Comparison of ENCODE assay signal across 21 cellular contexts in genomic region chr3:180073561-180073960, GRCh38. TPM values are rescaled to one million over a fixed set of nuclear protein-coding genes. Genes with fewer than 3 reads are reported as not detected.
DNase-seq lines count a peak whose midpoint lies in the region; ATAC-seq, FAIRE-seq and TF ChIP-seq lines count a peak whose summit lies in the region.
"Had no signal": no experiment of that assay in that cellular context is flagged by ENCODE, and none has a peak within 500 bp of the region (broad histone marks: within the 10 kb centered on the region; RNA-seq: fewer than 3 reads in every experiment).

No MANE protein-coding gene starts in this region.

- H3K9me3 ChIP-seq in astrocyte (ENCODE audit: insufficient read depth, low read depth, low read length) (no peaks in the 10 kb centered on the region), aorta (ENCODE audit: control insufficient read depth, low read length) (no peaks in the 10 kb centered on the region), vagina (no peaks in the 10 kb centered on the region)
- H3K9me3 ChIP-seq: SJSA1 had no signal

- no peak overlapping the region for H2AFZ ChIP-seq in astrocyte (ENCODE audit: low read depth, low read length)

- H3K36me3 Mint-ChIP-seq in HFFc6 (ENCODE audit: low read depth), result peaks cover 7% of the 10 kb centered on the region; the same call in 1 of the 2 replicates
- no peaks in the 10 kb centered on the region for H3K36me3 Mint-ChIP-seq in astrocyte (ENCODE audit: low read depth, unreplicated experiment)
- H3K36me3 Mint-ChIP-seq: CD4-positive, CD25-positive, alpha-beta regulatory T cell had no signal

- no peak overlapping the region for H3K9ac ChIP-seq in astrocyte (ENCODE audit: low read length)

- TF ChIP-seq CTCF in HFFc6 (IDR thresholded peaks at IDR 0.05) (no peak), astrocyte (IDR thresholded peaks at IDR 0.05; ENCODE audit: insufficient read depth, low read depth, low read length) (no peak), fibroblast of mammary gland (conservative IDR thresholded peaks at IDR 0.05; ENCODE audit: control insufficient read depth, insufficient read depth, low read depth, low read length) (no peak), vagina (IDR thresholded peaks at IDR 0.05) (no peak)

- H3K79me2 ChIP-seq in astrocyte (ENCODE audit: insufficient read depth, low read length), result no peaks in the 10 kb centered on the region

- H3K4me3 Mint-ChIP-seq in HFFc6 (no peak overlapping the region), astrocyte (ENCODE audit: unreplicated experiment) (no peak overlapping the region)
- H3K4me3 Mint-ChIP-seq: CD4-positive, CD25-positive, alpha-beta regulatory T cell had no signal

- H3K27me3 ChIP-seq in astrocyte (ENCODE audit: insufficient read depth, low read length), result no peaks in the 10 kb centered on the region
- H3K27me3 ChIP-seq in aorta (ENCODE audit: control insufficient read depth in 1 of 2, insufficient read depth in 2 of 2, low read length in 1 of 2), result no peaks in the 10 kb centered on the region
- no peaks in the 10 kb centered on the region for H3K27me3 ChIP-seq in vagina
- H3K27me3 ChIP-seq: SJSA1 had no signal

- no peak overlapping the region for H3K27ac ChIP-seq in astrocyte (ENCODE audit: low read depth, low read length)
- H3K27ac ChIP-seq in aorta (ENCODE audit: low read depth in 1 of 2, low read length in 2 of 2), result no peak overlapping the region
- no peak overlapping the region for H3K27ac ChIP-seq in vagina
- H3K27ac ChIP-seq: SJSA1 had no signal

- H4K20me1 ChIP-seq in astrocyte (ENCODE audit: insufficient read depth, low read length), result no peaks in the 10 kb centered on the region

- DNase-seq in HFFc6 (peak; percentile 14), astrocyte (ENCODE audit: low read depth) (peak; percentile 13), fibroblast of mammary gland (ENCODE audit: low read depth) (peak; percentile 42), aorta (no peak), urothelium cell line (ENCODE audit: low spot score) (no peak), vagina (ENCODE audit: extremely low spot score in 2 of 2) (no peak)
- DNase-seq: CD4-positive, CD25-positive, alpha-beta regulatory T cell; EL; NCI-H1092 treated with DMSO at 0.1 percent for 48 hours; NCI-H1436 treated with DMSO at 0.1 percent for 48 hours; NCI-H2029; NCI-H226; NCI-H524 treated with DMSO at 0.1 percent for 48 hours; NCI-H82 had no signal

- TF ChIP-seq POLR2A in vagina (IDR thresholded peaks at IDR 0.05), result no peak

- no peak overlapping the region for H3K4me2 ChIP-seq in astrocyte (ENCODE audit: low read length)

- H3K27me3 Mint-ChIP-seq in HFFc6 (ENCODE audit: insufficient read depth) (no peaks in the 10 kb centered on the region), astrocyte (ENCODE audit: low read depth, unreplicated experiment) (no peaks in the 10 kb centered on the region)
- H3K27me3 Mint-ChIP-seq: CD4-positive, CD25-positive, alpha-beta regulatory T cell had no signal

- ATAC-seq in aorta (ENCODE audit: low FRiP score) (peak; percentile 28), HG03571 (IDR thresholded peaks at IDR 0.05; ENCODE audit: unreplicated experiment) (no peak)
- ATAC-seq: HCT116, Right ventricle myocardium inferior had no signal

- H3K4me3 ChIP-seq in astrocyte (ENCODE audit: insufficient read depth, low read depth, low read length), result no peak overlapping the region
- no peak overlapping the region for H3K4me3 ChIP-seq in fibroblast of mammary gland (ENCODE audit: control insufficient read depth, low read depth, low read length)
- H3K4me3 ChIP-seq in aorta (ENCODE audit: low read length in 2 of 2), result no peak overlapping the region
- H3K4me3 ChIP-seq in vagina, result no peak overlapping the region
- H3K4me3 ChIP-seq: SJSA1 had no signal

- H3K36me3 ChIP-seq in astrocyte (ENCODE audit: insufficient read depth, low read length) (no peaks in the 10 kb centered on the region), aorta (ENCODE audit: control insufficient read depth in 1 of 2, insufficient read depth in 2 of 2, low read length in 1 of 2) (no peaks in the 10 kb centered on the region), vagina (no peaks in the 10 kb centered on the region)
- H3K36me3 ChIP-seq: SJSA1 had no signal

- H3K9me3 Mint-ChIP-seq in HFFc6 (no peaks in the 10 kb centered on the region), astrocyte (ENCODE audit: unreplicated experiment) (no peaks in the 10 kb centered on the region)

- H3K4me1 ChIP-seq in astrocyte (ENCODE audit: insufficient read depth, low read length), result no peaks in the 10 kb centered on the region
- H3K4me1 ChIP-seq in aorta (ENCODE audit: control insufficient read depth in 1 of 2, insufficient read depth in 2 of 2, low read length in 2 of 2), result no peaks in the 10 kb centered on the region
- H3K4me1 ChIP-seq in vagina, result no peaks in the 10 kb centered on the region
- H3K4me1 ChIP-seq: SJSA1 had no signal

- intact Hi-C loops in aorta (cut with DNase I) (no loop called here), vagina (cut with DNase I) (no loop called here)

- no peak for FAIRE-seq in astrocyte (lab: Jason Lieb, UNC)
- no peak for FAIRE-seq in urothelium cell line (lab: Jason Lieb, UNC)
- FAIRE-seq: RCC 7860 had no signal

- H3K27ac Mint-ChIP-seq in HFFc6 (no peak overlapping the region), astrocyte (ENCODE audit: unreplicated experiment) (peak overlapping the region; percentile 48)
- H3K27ac Mint-ChIP-seq: CD4-positive, CD25-positive, alpha-beta regulatory T cell had no signal

- no peaks in the 10 kb centered on the region for H3K4me1 Mint-ChIP-seq in HFFc6 (ENCODE audit: low read depth)
- peaks cover 2% of the 10 kb centered on the region for H3K4me1 Mint-ChIP-seq in astrocyte (ENCODE audit: low read depth, unreplicated experiment)
- H3K4me1 Mint-ChIP-seq: CD4-positive, CD25-positive, alpha-beta regulatory T cell had no signal

RNA-seq across cellular contexts. Expression of gene PEX5L, which starts 36.8 kb away (rescaled TPM):
- total RNA-seq in HFFc6 (2021; fragmentation: NEBNext Ultra II Directional; extraction: Animal tissue kit (Norgen Biotek cat#: 25700)), result under 1 TPM in 5 of 6 experiments, not detected in 1; 0.09 to 0.28 (median 0.11) TPM
- 0.43 and 0.46 TPM in 2 replicates for total RNA-seq in astrocyte
- under 1 TPM in 1 of 2 donors, not detected in 1; 0.24 TPM for total RNA-seq in aorta
- not detected for polyA plus RNA-seq in aorta
- not detected for total RNA-seq in vagina
- total RNA-seq: A673; CD4-positive, CD25-positive, alpha-beta regulatory T cell; SJSA1 had no signal
- polyA plus RNA-seq: BJ had no signal

Comparison
In these comparisons a context has a peak if more than half of its experiments do, and no peak if none do; other contexts are left out.
1. DNase-seq: peak in HFFc6 (single experiment), astrocyte (single experiment) and fibroblast of mammary gland (single experiment); none in aorta (0 of 2), urothelium cell line (single experiment) and vagina (0 of 2).